In the genomic region with DNA sequence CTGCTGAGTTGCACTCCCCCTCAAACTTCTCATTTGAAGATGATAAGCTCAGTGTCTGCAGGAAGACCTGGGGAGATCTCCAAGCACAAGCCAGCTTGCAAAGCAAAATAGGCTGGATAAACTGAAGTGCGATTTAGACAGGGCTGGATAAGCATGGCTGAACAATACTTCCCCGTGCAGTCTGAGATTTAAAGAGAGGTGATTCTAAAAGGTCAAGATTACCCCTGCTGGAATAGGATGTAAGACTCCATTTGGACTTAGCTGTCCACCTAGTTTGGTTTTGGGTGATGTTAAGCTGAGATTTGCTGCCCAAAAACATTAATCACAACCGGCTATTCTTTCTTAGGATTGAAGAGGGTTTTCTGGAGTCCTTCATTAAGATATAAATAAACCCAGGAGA, we compare ENCODE assay signal across 12 cellular contexts.
DNase-seq lines count a peak whose midpoint lies in the region; FAIRE-seq and TF ChIP-seq lines count a peak whose summit lies in the region.
"Had no signal": no experiment of that assay in that cellular context is flagged by ENCODE, and none has a peak within 500 bp of the region (broad histone marks: within the 10 kb centered on the region; RNA-seq: fewer than 3 reads in every experiment).

No MANE protein-coding gene starts in this region.

- H3K18ac ChIP-seq in H1 (ENCODE audit: extremely low read depth, low read length) = no peak overlapping the region
- H3K18ac ChIP-seq in neuronal stem cell (ENCODE audit: low read length) = no peak overlapping the region

- POLR2A ChIA-PET in H1 (lab: Charles Lee; ENCODE audit: partially characterized antibody) = no interaction called here
- POLR2A ChIA-PET in activated CD4-positive, alpha-beta memory T cell treated with anti-CD3 and anti-CD28 coated beads, Interleukin-2, amount 10 ng/mL, durations not matched to agents 7 days and 5 days (lab: Charles Lee) = no interaction called here

- no peak overlapping the region for H2BK20ac ChIP-seq in H1 (ENCODE audit: low read length)

- no peak for TF ChIP-seq RAD21 in H1 (IDR thresholded peaks at IDR 0.05 in 1 of 2, conservative IDR thresholded peaks at IDR 0.05 in 1 of 2; ENCODE audit: low read depth in 2 of 2, low read length in 2 of 2)

- no peak for TF ChIP-seq POLR2A in H1 (IDR thresholded peaks at IDR 0.05; ENCODE audit: control extremely low read depth in 1 of 2, low read depth in 2 of 2, low read length in 2 of 2)
- no peak for TF ChIP-seq POLR2A in testis (IDR thresholded peaks at IDR 0.05)

- H3K27me3 ChIP-seq in H1 (replicated peaks in 1 of 4; ENCODE audit: control insufficient read depth in 3 of 4, extremely low read depth in 1 of 4, insufficient read depth in 3 of 4, low read length in 3 of 4) (no peaks in the 10 kb centered on the region), neuronal stem cell (ENCODE audit: control insufficient read depth in 3 of 3, insufficient read depth in 3 of 3, low read depth in 1 of 3, low read length in 3 of 3) (no peaks in the 10 kb centered on the region), testis (no peaks in the 10 kb centered on the region)
- H3K27me3 ChIP-seq: BLaER1, Peyer's patch had no signal

- H3K4me1 Mint-ChIP-seq in activated CD4-positive, alpha-beta memory T cell treated with anti-CD3 and anti-CD28 coated beads, Interleukin-2, amount 10 ng/mL, durations not matched to agents 7 days and 5 days = no peaks in the 10 kb centered on the region
- H3K4me1 Mint-ChIP-seq: IgD-negative memory B cell had no signal

- H2BK120ac ChIP-seq in H1 (replicated peaks; ENCODE audit: low read depth, low read length) (no peak overlapping the region), neuronal stem cell (ENCODE audit: low read depth, low read length) (no peak overlapping the region)

- no peak overlapping the region for H2BK5ac ChIP-seq in H1 (ENCODE audit: low read depth, low read length)
- H2BK5ac ChIP-seq in neuronal stem cell (ENCODE audit: low read length) = no peak overlapping the region

- no peak overlapping the region for H3K27ac Mint-ChIP-seq in activated CD4-positive, alpha-beta memory T cell treated with anti-CD3 and anti-CD28 coated beads, Interleukin-2, amount 10 ng/mL, durations not matched to agents 7 days and 5 days
- H3K27ac Mint-ChIP-seq: IgD-negative memory B cell had no signal

- DNase-seq in Caki2 (ENCODE audit: low read depth) = peak; percentile 50
- DNase-seq in NCI-H2227 treated with DMSO at 0.1 percent for 48 hours (lab: John Stamatoyannopoulos, UW) = peak; percentile 35
- no peak for DNase-seq in H1 (ENCODE audit: low read depth in 1 of 2, low spot score in 2 of 2)
- DNase-seq in neuronal stem cell (ENCODE audit: low spot score) = no peak
- no peak for DNase-seq in mesenteric fat pad (ENCODE audit: low spot score)
- DNase-seq in testis = no peak
- DNase-seq in activated CD4-positive, alpha-beta memory T cell treated with anti-CD3 and anti-CD28 coated beads, Interleukin-2, amount 10 ng/mL, durations not matched to agents 7 days and 5 days = no peak
- DNase-seq: NCI-H2171 treated with DMSO at 0.1 percent for 48 hours, Right ventricle myocardium superior had no signal

- H3K23ac ChIP-seq in H1 (ENCODE audit: insufficient read length) (no peak overlapping the region), neuronal stem cell (ENCODE audit: low read depth, low read length, poor library complexity) (no peak overlapping the region)

- no peak overlapping the region for H3K4me3 ChIP-seq in H1 (ENCODE audit: extremely low read depth in 1 of 4, insufficient read depth in 2 of 4, low read depth in 3 of 4, low read length in 4 of 4)
- no peak overlapping the region for H3K4me3 ChIP-seq in neuronal stem cell (ENCODE audit: low read length in 2 of 2)
- H3K4me3 ChIP-seq in testis = no peak overlapping the region
- H3K4me3 ChIP-seq: BLaER1, Peyer's patch had no signal

- intact Hi-C loops in testis (cut with DNase I; ENCODE audit: low total_unique reads) = no loop called here

- no peaks in the 10 kb centered on the region for H3K36me3 ChIP-seq in H1 (ENCODE audit: control insufficient read depth in 2 of 4, insufficient read depth in 4 of 4, low read length in 3 of 4)
- H3K36me3 ChIP-seq in neuronal stem cell (replicated peaks in 1 of 2; ENCODE audit: control insufficient read depth in 2 of 2, insufficient read depth in 2 of 2, low read length in 2 of 2) = no peaks in the 10 kb centered on the region
- no peaks in the 10 kb centered on the region for H3K36me3 ChIP-seq in testis (ENCODE audit: low read depth, missing control alignments)
- H3K36me3 ChIP-seq: BLaER1, Peyer's patch had no signal

- H2AK5ac ChIP-seq in H1 (ENCODE audit: low read depth, low read length) (no peak overlapping the region), neuronal stem cell (ENCODE audit: low read depth, low read length) (no peak overlapping the region)

- FAIRE-seq in H1 (lab: Jason Lieb, UNC) = no peak

- no peaks in the 10 kb centered on the region for H3K36me3 Mint-ChIP-seq in activated CD4-positive, alpha-beta memory T cell treated with anti-CD3 and anti-CD28 coated beads, Interleukin-2, amount 10 ng/mL, durations not matched to agents 7 days and 5 days (ENCODE audit: low read depth)
- H3K36me3 Mint-ChIP-seq: IgD-negative memory B cell had no signal

- H3K9ac ChIP-seq in H1 (replicated peaks in 1 of 4; ENCODE audit: extremely low read depth in 1 of 4, low read depth in 3 of 4, low read length in 3 of 4) (no peak overlapping the region), neuronal stem cell (ENCODE audit: low read depth, low read length, poor library complexity) (no peak overlapping the region)
- H3K9ac ChIP-seq: BLaER1 had no signal

- H2BK12ac ChIP-seq in H1 (ENCODE audit: low read depth, low read length) = no peak overlapping the region
- no peak overlapping the region for H2BK12ac ChIP-seq in neuronal stem cell (ENCODE audit: low read length)

- H3K4me3 Mint-ChIP-seq in activated CD4-positive, alpha-beta memory T cell treated with anti-CD3 and anti-CD28 coated beads, Interleukin-2, amount 10 ng/mL, durations not matched to agents 7 days and 5 days = no peak overlapping the region
- H3K4me3 Mint-ChIP-seq: IgD-negative memory B cell had no signal

- CTCF ChIA-PET in H1 (lab: Charles Lee; ENCODE audit: partially characterized antibody) = interaction anchor here (0.7 to 1.4 kb wide), 3 partner anchors 9 to 212 kb away, joined by 3 to 4 read pairs (median 3); no protein-coding TSS in a partner anchor
- CTCF ChIA-PET in activated CD4-positive, alpha-beta memory T cell treated with anti-CD3 and anti-CD28 coated beads, Interleukin-2, amount 10 ng/mL, durations not matched to agents 7 days and 5 days (lab: Charles Lee) = no interaction called here

- H3K14ac ChIP-seq in H1 (ENCODE audit: insufficient read length) (no peak overlapping the region), neuronal stem cell (ENCODE audit: low read length) (no peak overlapping the region)

- no peaks in the 10 kb centered on the region for H3K23me2 ChIP-seq in H1 (ENCODE audit: low read depth, low read length)

- 85% methylated on average over 3 of the region's 3 CpGs; no CpG with 5 or more reads in 1 of the 2 experiments for WGBS in H1 (ENCODE audit: extremely low coverage in 1 of 2, insufficient coverage in 1 of 2, insufficient read length in 1 of 2, insufficient replicate concordance in 2 of 2, low coverage in 1 of 2, low lambda C conversion rate in 2 of 2, missing lambda C conversion rate in 1 of 2), 2 experiments
- no CpG with 5 or more reads among the region's 3 CpGs for WGBS in neuronal stem cell (ENCODE audit: extremely low coverage in 2 of 2, insufficient read length in 2 of 2, insufficient replicate concordance in 1 of 2), 2 donors
- WGBS in testis, 2 donors = 18 to 21% methylated on average over 3 of the region's 3 CpGs

- H4K8ac ChIP-seq in H1 (ENCODE audit: extremely low read depth, insufficient read depth, low read length) = no peak overlapping the region
- H4K8ac ChIP-seq in neuronal stem cell (ENCODE audit: low read depth, low read length) = no peak overlapping the region

- TF ChIP-seq EP300 in H1 (IDR thresholded peaks at IDR 0.05; ENCODE audit: borderline replicate concordance in 1 of 2, low read depth in 2 of 2, low read length in 2 of 2) = no peak

- H2AFZ ChIP-seq in H1 (ENCODE audit: low read length) (0 out of 2 replicates have a peak overlapping the region, but pooled peaks have one; percentile 31), neuronal stem cell (ENCODE audit: low read length) (peak overlapping the region; percentile 42)

- H3K27ac ChIP-seq in H1 (ENCODE audit: low read depth, low read length) (no peak overlapping the region), neuronal stem cell (replicated peaks; ENCODE audit: low read length) (no peak overlapping the region), testis (no peak overlapping the region)
- H3K27ac ChIP-seq: BLaER1, Peyer's patch had no signal

- H3K9me3 Mint-ChIP-seq in activated CD4-positive, alpha-beta memory T cell treated with anti-CD3 and anti-CD28 coated beads, Interleukin-2, amount 10 ng/mL, durations not matched to agents 7 days and 5 days = no peaks in the 10 kb centered on the region

- H3K9me3 ChIP-seq in H1 (ENCODE audit: insufficient read depth in 2 of 2, low read depth in 1 of 2, low read length in 1 of 2) (no peaks in the 10 kb centered on the region), neuronal stem cell (replicated peaks in 1 of 2; ENCODE audit: control insufficient read depth in 2 of 2, insufficient read depth in 1 of 2, low read depth in 1 of 2, low read length in 2 of 2) (no peaks in the 10 kb centered on the region), testis (no peaks in the 10 kb centered on the region)
- H3K9me3 ChIP-seq: BLaER1, Peyer's patch had no signal

- H3K4me1 ChIP-seq in H1 (replicated peaks in 1 of 4; ENCODE audit: control insufficient read depth in 3 of 4, insufficient read depth in 4 of 4, low read length in 3 of 4) (no peaks in the 10 kb centered on the region; a peak in 1 of 7 replicates), neuronal stem cell (ENCODE audit: control insufficient read depth in 2 of 2, insufficient read depth in 1 of 2, low read depth in 1 of 2, low read length in 2 of 2) (peaks cover 11 to 27% of the 10 kb centered on the region in 2 donors), testis (no peaks in the 10 kb centered on the region)
- H3K4me1 ChIP-seq: BLaER1 had no signal

- TF ChIP-seq CTCF in H1 (IDR thresholded peaks at IDR 0.05; ENCODE audit: control extremely low read depth in 1 of 3, insufficient read depth in 1 of 3, low read depth in 1 of 3, low read length in 3 of 3) (no peak), testis (IDR thresholded peaks at IDR 0.05) (no peak)

- H3K4me2 ChIP-seq in H1 (ENCODE audit: insufficient read depth in 1 of 2, low read depth in 2 of 2, low read length in 2 of 2) = no peak overlapping the region
- no peak overlapping the region for H3K4me2 ChIP-seq in neuronal stem cell (ENCODE audit: insufficient read depth, low read length, poor library complexity, severe bottlenecking)
- H3K4me2 ChIP-seq: BLaER1 had no signal

- H4K91ac ChIP-seq in H1 (replicated peaks; ENCODE audit: insufficient read length, low read length) = no peak overlapping the region
- H4K91ac ChIP-seq in neuronal stem cell (ENCODE audit: low read depth, low read length, poor library complexity) = no peak overlapping the region

- H3K79me1 ChIP-seq in H1 (ENCODE audit: low read depth, low read length) (no peaks in the 10 kb centered on the region), neuronal stem cell (ENCODE audit: low read depth, low read length) (no peaks in the 10 kb centered on the region)

- H4K20me1 ChIP-seq in H1 (replicated peaks in 1 of 2; ENCODE audit: control insufficient read depth in 1 of 2, insufficient read depth in 2 of 2, low read length in 2 of 2) = no peaks in the 10 kb centered on the region
- H4K20me1 ChIP-seq: BLaER1 had no signal

- H4K5ac ChIP-seq in H1 (ENCODE audit: insufficient read length, low read depth, low read length) = no peak overlapping the region

- H2BK15ac ChIP-seq in H1 (ENCODE audit: low read length) (no peak overlapping the region), neuronal stem cell (ENCODE audit: low read length) (no peak overlapping the region)

- H3K79me2 ChIP-seq in H1 (ENCODE audit: control insufficient read depth in 1 of 2, insufficient read depth in 2 of 2, low read length in 2 of 2) = no peaks in the 10 kb centered on the region

- H3K56ac ChIP-seq in H1 (replicated peaks; ENCODE audit: insufficient read length, low read depth, low read length) = no peak overlapping the region

- no peaks in the 10 kb centered on the region for H3K27me3 Mint-ChIP-seq in activated CD4-positive, alpha-beta memory T cell treated with anti-CD3 and anti-CD28 coated beads, Interleukin-2, amount 10 ng/mL, durations not matched to agents 7 days and 5 days
- H3K27me3 Mint-ChIP-seq: IgD-negative memory B cell had no signal

- H3K4ac ChIP-seq in H1 (replicated peaks; ENCODE audit: insufficient read length, low read depth, low read length) (no peak overlapping the region), neuronal stem cell (ENCODE audit: low read length) (no peak overlapping the region)

- in situ Hi-C loops in Caki2 (cut with HindIII; ENCODE audit: low pct_unique_long_range_greater_than_20kb, low sequenced_read_pairs) = no loop called here

Comparison
In these comparisons a context has a peak if more than half of its experiments do, and no peak if none do; other contexts are left out.
1. DNase-seq: peak in Caki2 (single experiment) and NCI-H2227 treated with DMSO at 0.1 percent for 48 hours (single experiment); none in H1 (0 of 2), neuronal stem cell (single experiment), mesenteric fat pad (single experiment), testis (single experiment) and activated CD4-positive, alpha-beta memory T cell treated with anti-CD3 and anti-CD28 coated beads, Interleukin-2, amount 10 ng/mL, durations not matched to agents 7 days and 5 days (single experiment).